In genomic region chr17:13587487-13588338, GRCh38 we compare ENCODE assay signal across 28 cellular contexts. TPM values are rescaled to one million over a fixed set of nuclear protein-coding genes. Genes with fewer than 3 reads are reported as not detected.
A peak's percentile ranks its signal among the peaks of the same experiment; 100 is the strongest.
DNase-seq lines count a peak whose midpoint lies in the region; ATAC-seq and TF ChIP-seq lines count a peak whose summit lies in the region.
"Had no signal": no experiment of that assay in that cellular context is flagged by ENCODE, and none has a peak within 500 bp of the region (broad histone marks: within the 10 kb centered on the region; RNA-seq: fewer than 3 reads in every experiment).

No MANE protein-coding gene starts in this region.

- DNase-seq in GM03348 (ENCODE audit: low spot score), result peak; percentile 28
- no peak for DNase-seq in OCI-LY7 (ENCODE audit: low spot score)
- peak; percentile 50 for DNase-seq in fibroblast of gingiva (ENCODE audit: low read depth)
- DNase-seq in trophoblast cell, result peak; percentile 52 to 84
- DNase-seq in GM19238 (ENCODE audit: insufficient read length, low spot score), result no peak
- no peak for DNase-seq in MG63
- DNase-seq in activated CD8-positive, alpha-beta T cell treated with anti-CD3 and anti-CD28 coated beads, Interleukin-2, amount 10 ng/mL, durations not matched to agents 7 days and 5 days, result no peak
- DNase-seq: activated CD4-positive, alpha-beta T cell treated with anti-CD3 and anti-CD28 coated beads, Interleukin-2, amount 10 ng/mL, durations not matched to agents 24 days and 14 days; activated effector memory CD4-positive, alpha-beta T cell treated with Interleukin-2 at 50 U/mL for 16 hours; activated naive CD8-positive, alpha-beta T cell treated with anti-CD3 and anti-CD28 coated beads for 36 hours; Caco-2; caudate nucleus; cortex of kidney; DMS53; effector memory CD4-positive, alpha-beta T cell; foreskin keratinocyte; GF-D8; naive thymus-derived CD8-positive, alpha-beta T cell; NCI-H1436 treated with DMSO at 0.1 percent for 48 hours; NCI-H748 treated with DMSO at 0.1 percent for 48 hours; nucleus accumbens; stimulated activated naive B cell treated with anti-CD40 and anti-IgM and Interleukin-4, amounts not matched to agents 10 μg/mL and 1 μg/mL and 100 μg/mL, for 72 hours; T-helper 9 cell had no signal

- H3K14ac ChIP-seq in trophoblast cell (ENCODE audit: low read length), result no peak overlapping the region

- BruUV-seq in OCI-LY7 (replicated peaks; lab: Mats Ljungman, UMichigan), result no TSS peak

- no peaks in the 10 kb centered on the region for H4K20me1 ChIP-seq in OCI-LY7 (ENCODE audit: insufficient read depth, low read length)

- CTCF ChIA-PET in OCI-LY7 (lab: Charles Lee; ENCODE audit: unreplicated experiment), result no interaction called here
- CTCF ChIA-PET in activated CD8-positive, alpha-beta T cell treated with anti-CD3 and anti-CD28 coated beads, Interleukin-2, amount 10 ng/mL, durations not matched to agents 7 days and 5 days (lab: Charles Lee), result no interaction called here

- no peak overlapping the region for H3K4ac ChIP-seq in trophoblast cell (ENCODE audit: low read depth, low read length)

- no peaks in the 10 kb centered on the region for H3K9me2 ChIP-seq in OCI-LY7 (ENCODE audit: insufficient read depth, low read length)

- H3K4me1 ChIP-seq in OCI-LY7 (ENCODE audit: insufficient read depth, low read length, poor library complexity, severe bottlenecking), result peaks cover 26% of the 10 kb centered on the region
- no peaks in the 10 kb centered on the region for H3K4me1 ChIP-seq in trophoblast cell (ENCODE audit: control insufficient read depth in 1 of 2, insufficient read depth in 2 of 2, low read length in 2 of 2)
- H3K4me1 ChIP-seq: Caco-2, foreskin keratinocyte had no signal

- H2AFZ ChIP-seq in OCI-LY7 (ENCODE audit: low read length) (peak overlapping the region; percentile 46; the same call in 1 of the 2 replicates), trophoblast cell (ENCODE audit: insufficient read depth, low read length, poor library complexity) (no peak overlapping the region)

- no peak overlapping the region for H4K12ac ChIP-seq in trophoblast cell (ENCODE audit: low read depth, low read length)

- no peak overlapping the region for H3K4me3 Mint-ChIP-seq in activated CD8-positive, alpha-beta T cell treated with anti-CD3 and anti-CD28 coated beads, Interleukin-2, amount 10 ng/mL, durations not matched to agents 7 days and 5 days
- H3K4me3 Mint-ChIP-seq: activated CD4-positive, alpha-beta T cell treated with anti-CD3 and anti-CD28 coated beads, Interleukin-2, amount 10 ng/mL, durations not matched to agents 24 days and 14 days; activated naive CD8-positive, alpha-beta T cell treated with anti-CD3 and anti-CD28 coated beads for 36 hours; naive thymus-derived CD8-positive, alpha-beta T cell; stimulated activated naive B cell treated with anti-CD40 and anti-IgM and Interleukin-4, amounts not matched to agents 10 μg/mL and 1 μg/mL and 100 μg/mL, for 72 hours had no signal

- H2BK5ac ChIP-seq in trophoblast cell (ENCODE audit: low read depth, low read length, poor library complexity), result no peak overlapping the region

- no peaks in the 10 kb centered on the region for H3K9me3 Mint-ChIP-seq in activated CD8-positive, alpha-beta T cell treated with anti-CD3 and anti-CD28 coated beads, Interleukin-2, amount 10 ng/mL, durations not matched to agents 7 days and 5 days (ENCODE audit: insufficient read depth)
- H3K9me3 Mint-ChIP-seq: activated CD4-positive, alpha-beta T cell treated with anti-CD3 and anti-CD28 coated beads, Interleukin-2, amount 10 ng/mL, durations not matched to agents 24 days and 14 days; activated naive CD8-positive, alpha-beta T cell treated with anti-CD3 and anti-CD28 coated beads for 36 hours; naive thymus-derived CD8-positive, alpha-beta T cell; stimulated activated naive B cell treated with anti-CD40 and anti-IgM and Interleukin-4, amounts not matched to agents 10 μg/mL and 1 μg/mL and 100 μg/mL, for 72 hours had no signal

- no peak overlapping the region for H4K8ac ChIP-seq in trophoblast cell (ENCODE audit: low read depth, low read length)

- H3K79me2 ChIP-seq in OCI-LY7 (ENCODE audit: insufficient read depth, low read depth, low read length) (no peaks in the 10 kb centered on the region), trophoblast cell (ENCODE audit: control insufficient read depth, insufficient read depth, low read length, poor library complexity) (no peaks in the 10 kb centered on the region)

- H3K79me1 ChIP-seq in trophoblast cell (ENCODE audit: low read length), result peaks cover 2% of the 10 kb centered on the region

- H2BK12ac ChIP-seq in trophoblast cell (ENCODE audit: low read length), result no peak overlapping the region

- no peak overlapping the region for H2AK5ac ChIP-seq in trophoblast cell (ENCODE audit: low read length)

- no peak overlapping the region for H3K9ac ChIP-seq in trophoblast cell (ENCODE audit: low read length)
- H3K9ac ChIP-seq: KMS-11 had no signal

- H4K91ac ChIP-seq in trophoblast cell (ENCODE audit: low read depth, low read length), result no peak overlapping the region

- no peak overlapping the region for H3K27ac Mint-ChIP-seq in activated CD8-positive, alpha-beta T cell treated with anti-CD3 and anti-CD28 coated beads, Interleukin-2, amount 10 ng/mL, durations not matched to agents 7 days and 5 days
- H3K27ac Mint-ChIP-seq: activated CD4-positive, alpha-beta T cell treated with anti-CD3 and anti-CD28 coated beads, Interleukin-2, amount 10 ng/mL, durations not matched to agents 24 days and 14 days; activated naive CD8-positive, alpha-beta T cell treated with anti-CD3 and anti-CD28 coated beads for 36 hours; stimulated activated naive B cell treated with anti-CD40 and anti-IgM and Interleukin-4, amounts not matched to agents 10 μg/mL and 1 μg/mL and 100 μg/mL, for 72 hours had no signal

- no peak for ATAC-seq in GM18517 (IDR thresholded peaks at IDR 0.05; ENCODE audit: unreplicated experiment)
- no peak for ATAC-seq in activated CD8-positive, alpha-beta T cell treated with anti-CD3 and anti-CD28 coated beads, Interleukin-2, amount 10 ng/mL, durations not matched to agents 7 days and 5 days
- ATAC-seq: foreskin keratinocyte; naive thymus-derived CD8-positive, alpha-beta T cell; stimulated activated naive B cell treated with anti-CD40 and anti-IgM and Interleukin-4, amounts not matched to agents 10 μg/mL and 1 μg/mL and 100 μg/mL, for 72 hours had no signal

- no CpG with 5 or more reads among the region's 4 CpGs for WGBS in trophoblast cell (ENCODE audit: extremely low coverage, insufficient coverage, insufficient read length)

- H3K9me3 ChIP-seq in OCI-LY7 (ENCODE audit: low read length), result no peaks in the 10 kb centered on the region
- H3K9me3 ChIP-seq in trophoblast cell (ENCODE audit: insufficient read depth, low read depth, low read length), result no peaks in the 10 kb centered on the region
- H3K9me3 ChIP-seq in MG63, result no peaks in the 10 kb centered on the region
- H3K9me3 ChIP-seq: Caco-2 had no signal

- H3K4me2 ChIP-seq in OCI-LY7 (ENCODE audit: low read length) (no peak overlapping the region), trophoblast cell (ENCODE audit: low read length) (no peak overlapping the region)
- H3K4me2 ChIP-seq: KMS-11 had no signal

- H3K4me3 ChIP-seq in OCI-LY7 (ENCODE audit: low read depth, low read length, poor library complexity, severe bottlenecking), result no peak overlapping the region
- H3K4me3 ChIP-seq in trophoblast cell (ENCODE audit: low read depth, low read length), result no peak overlapping the region
- H3K4me3 ChIP-seq in MG63, result no peak overlapping the region

- intact Hi-C loops in OCI-LY7 (cut with micrococcal nuclease; ENCODE audit: unreplicated experiment), result no loop called here

- POLR2A ChIA-PET in OCI-LY7 (lab: Charles Lee), result interaction anchor here (0.6 to 0.7 kb wide), 3 partner anchors 51 to 498 kb away, joined by 4 to 5 read pairs (median 4); no protein-coding TSS in a partner anchor
- POLR2A ChIA-PET in activated CD8-positive, alpha-beta T cell treated with anti-CD3 and anti-CD28 coated beads, Interleukin-2, amount 10 ng/mL, durations not matched to agents 7 days and 5 days (lab: Charles Lee), result no interaction called here

- H3K27ac ChIP-seq in OCI-LY7 (ENCODE audit: low read depth, low read length, poor library complexity, severe bottlenecking), result no peak overlapping the region
- H3K27ac ChIP-seq in trophoblast cell (ENCODE audit: low read depth, low read length), result no peak overlapping the region
- H3K27ac ChIP-seq: C4-2B, epithelial cell of prostate, foreskin keratinocyte, KMS-11 had no signal

- H2BK120ac ChIP-seq in trophoblast cell (ENCODE audit: insufficient read depth, low read length, poor library complexity), result no peak overlapping the region

- no peak overlapping the region for H3K18ac ChIP-seq in trophoblast cell (ENCODE audit: low read length)

- H3K27me3 ChIP-seq in trophoblast cell (ENCODE audit: insufficient read depth, low read length), result no peaks in the 10 kb centered on the region
- H3K27me3 ChIP-seq in MG63, result no peaks in the 10 kb centered on the region
- H3K27me3 ChIP-seq: foreskin keratinocyte had no signal

- H3K4me1 Mint-ChIP-seq in activated CD8-positive, alpha-beta T cell treated with anti-CD3 and anti-CD28 coated beads, Interleukin-2, amount 10 ng/mL, durations not matched to agents 7 days and 5 days (ENCODE audit: low read depth), result no peaks in the 10 kb centered on the region
- H3K4me1 Mint-ChIP-seq: activated CD4-positive, alpha-beta T cell treated with anti-CD3 and anti-CD28 coated beads, Interleukin-2, amount 10 ng/mL, durations not matched to agents 24 days and 14 days; naive thymus-derived CD8-positive, alpha-beta T cell had no signal

- H3K23ac ChIP-seq in trophoblast cell (ENCODE audit: low read length), result no peak overlapping the region

- no peaks in the 10 kb centered on the region for H3K36me3 Mint-ChIP-seq in activated CD8-positive, alpha-beta T cell treated with anti-CD3 and anti-CD28 coated beads, Interleukin-2, amount 10 ng/mL, durations not matched to agents 7 days and 5 days (ENCODE audit: low read depth)
- H3K36me3 Mint-ChIP-seq: activated naive CD8-positive, alpha-beta T cell treated with anti-CD3 and anti-CD28 coated beads for 36 hours; naive thymus-derived CD8-positive, alpha-beta T cell; stimulated activated naive B cell treated with anti-CD40 and anti-IgM and Interleukin-4, amounts not matched to agents 10 μg/mL and 1 μg/mL and 100 μg/mL, for 72 hours had no signal

- no peak for TF ChIP-seq CTCF in OCI-LY7 (conservative IDR thresholded peaks at IDR 0.05; ENCODE audit: low read length)

- H3K36me3 ChIP-seq in OCI-LY7 (ENCODE audit: insufficient read depth, low read length) (no peaks in the 10 kb centered on the region), trophoblast cell (ENCODE audit: control insufficient read depth in 1 of 2, insufficient read depth in 2 of 2, low read length in 2 of 2) (no peaks in the 10 kb centered on the region), MG63 (no peaks in the 10 kb centered on the region)

- H3K27me3 Mint-ChIP-seq in activated CD8-positive, alpha-beta T cell treated with anti-CD3 and anti-CD28 coated beads, Interleukin-2, amount 10 ng/mL, durations not matched to agents 7 days and 5 days (ENCODE audit: low read depth), result peaks cover 4% of the 10 kb centered on the region

RNA-seq across cellular contexts. Expression of gene HS3ST3A1, which starts 14.0 kb away (rescaled TPM):
- total RNA-seq in OCI-LY7 (2014; rRNA removed; shearing (Covaris generic)), result not detected in 2 replicates
- 0.72 TPM in 1 of 2 replicates, not detected in the other for total RNA-seq in OCI-LY7 (2022)
- polyA plus RNA-seq in trophoblast cell (2013), result 9.2 and 9.9 TPM in 2 replicates
- total RNA-seq in MG63 (2014; rRNA removed; shearing (Covaris generic); ENCODE audit: low replicate concordance), result 1.2 and 3.0 TPM in 2 replicates
- total RNA-seq in activated CD8-positive, alpha-beta T cell treated with anti-CD3 and anti-CD28 coated beads, Interleukin-2, amount 10 ng/mL, durations not matched to agents 7 days and 5 days, result not detected
- total RNA-seq: Caco-2; naive thymus-derived CD8-positive, alpha-beta T cell; ureter had no signal
- polyA plus RNA-seq: foreskin keratinocyte had no signal

Comparison
In these comparisons a context has a peak if more than half of its experiments do, and no peak if none do; other contexts are left out.
1. DNase-seq: peak in GM03348 (single experiment), fibroblast of gingiva (single experiment) and trophoblast cell (2 of 2); none in OCI-LY7 (single experiment), GM19238 (single experiment), MG63 (single experiment) and activated CD8-positive, alpha-beta T cell treated with anti-CD3 and anti-CD28 coated beads, Interleukin-2, amount 10 ng/mL, durations not matched to agents 7 days and 5 days (single experiment).